In the genomic region with DNA sequence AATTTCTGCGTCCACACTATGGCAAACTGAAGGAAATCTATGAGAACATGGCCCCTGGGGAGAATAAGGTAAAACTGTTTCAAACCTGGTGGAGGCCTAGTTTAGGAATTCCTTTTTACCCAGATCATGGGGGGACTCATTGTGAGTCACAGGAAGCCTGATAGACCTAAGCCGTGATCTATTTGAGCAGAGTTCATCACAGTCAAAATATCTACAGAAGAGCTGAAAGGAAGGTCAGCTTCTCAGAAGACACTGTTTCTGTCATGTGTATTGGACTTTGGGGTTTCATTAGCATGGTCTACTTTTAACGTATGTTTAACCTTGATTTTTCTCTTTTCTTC, we compare ENCODE assay signal across 9 cellular contexts. TPM values are rescaled to one million over a fixed set of nuclear protein-coding genes. Genes with fewer than 3 reads are reported as not detected.
DNase-seq lines count a peak whose midpoint lies in the region; ATAC-seq and TF ChIP-seq lines count a peak whose summit lies in the region.
"Had no signal": no experiment of that assay in that cellular context is flagged by ENCODE, and none has a peak within 500 bp of the region (broad histone marks: within the 10 kb centered on the region; RNA-seq: fewer than 3 reads in every experiment).

No MANE protein-coding gene starts in this region.

- H3K9me3 Mint-ChIP-seq in activated B cell treated with CpG ODN at 0.5 μM for 24 hours, result no peaks in the 10 kb centered on the region

- CTCF ChIA-PET in activated B cell treated with CpG ODN at 0.5 μM for 24 hours (lab: Charles Lee), result no interaction called here

- H3K27ac ChIP-seq in heart left ventricle (peak overlapping the region in 1 of 12 donors; percentile 86), tibial artery (no peak overlapping the region)

- H3K36me3 ChIP-seq in heart left ventricle, result peaks cover 5 to 55% (median 52%) of the 10 kb centered on the region in 9 donors
- peaks cover 28% of the 10 kb centered on the region for H3K36me3 ChIP-seq in iPS-15b (ENCODE audit: control insufficient read depth, insufficient read depth, low read length)
- peaks cover 42 to 52% (median 47%) of the 10 kb centered on the region in 3 donors for H3K36me3 ChIP-seq in tibial artery

- H3K4me1 ChIP-seq in heart left ventricle, result peaks cover 0 to 19% (median 13%) of the 10 kb centered on the region in 12 donors
- no peaks in the 10 kb centered on the region for H3K4me1 ChIP-seq in iPS-15b (ENCODE audit: control insufficient read depth, insufficient read depth, low read length)
- peaks cover 0 to 25% (median 18%) of the 10 kb centered on the region in 4 donors for H3K4me1 ChIP-seq in tibial artery

- ATAC-seq in heart left ventricle (no peak), Right ventricle myocardium inferior (no peak), activated B cell treated with CpG ODN at 0.5 μM for 24 hours (ENCODE audit: low read depth) (no peak), HG03280 (IDR thresholded peaks at IDR 0.05; ENCODE audit: unreplicated experiment) (no peak)

- H3K4me3 ChIP-seq in heart left ventricle, result peak overlapping the region in 10 of 12 donors; percentile 66 to 98 (median 94)
- peak overlapping the region; percentile 94 for H3K4me3 ChIP-seq in iPS-15b (ENCODE audit: low read depth, low read length)
- H3K4me3 ChIP-seq in tibial artery, result peak overlapping the region; percentile 73 to 75

- no peaks in the 10 kb centered on the region for H3K27me3 ChIP-seq in heart left ventricle
- H3K27me3 ChIP-seq in iPS-15b (ENCODE audit: control insufficient read depth, insufficient read depth, low read length), result no peaks in the 10 kb centered on the region
- H3K27me3 ChIP-seq in tibial artery, result no peaks in the 10 kb centered on the region

- H3K27me3 Mint-ChIP-seq in activated B cell treated with CpG ODN at 0.5 μM for 24 hours, result no peaks in the 10 kb centered on the region

- peaks cover 23% of the 10 kb centered on the region for H3K4me1 Mint-ChIP-seq in activated B cell treated with CpG ODN at 0.5 μM for 24 hours

- no peak for DNase-seq in heart left ventricle
- no peak for DNase-seq in Right ventricle myocardium inferior (ENCODE audit: missing footprints)
- DNase-seq in activated B cell treated with CpG ODN at 0.5 μM for 24 hours, result no peak
- DNase-seq in tibial artery, result no peak
- DNase-seq in effector CD4-positive, alpha-beta T cell, result no peak
- no peak for DNase-seq in AG08395 (ENCODE audit: low spot score)
- DNase-seq: DMS79 treated with DMSO at 0.1 percent for 48 hours had no signal

- peaks cover 57% of the 10 kb centered on the region for H3K36me3 Mint-ChIP-seq in activated B cell treated with CpG ODN at 0.5 μM for 24 hours (ENCODE audit: low read depth)

- H3K4me3 Mint-ChIP-seq in activated B cell treated with CpG ODN at 0.5 μM for 24 hours, result peak overlapping the region; percentile 95

- H3K27ac Mint-ChIP-seq in activated B cell treated with CpG ODN at 0.5 μM for 24 hours, result no peak overlapping the region

- POLR2A ChIA-PET in activated B cell treated with CpG ODN at 0.5 μM for 24 hours (lab: Charles Lee), result interaction anchor here (0.6 to 1.2 kb wide), 2 partner anchors 13 to 35 kb away, joined by 3 read pairs; no protein-coding TSS in a partner anchor

- H3K9ac ChIP-seq in iPS-15b (ENCODE audit: low read depth, low read length), result no peak overlapping the region

- TF ChIP-seq CTCF in heart left ventricle (IDR thresholded peaks at IDR 0.05) (no peak), activated B cell treated with CpG ODN at 0.5 μM for 24 hours (IDR thresholded peaks at IDR 0.05) (no peak), tibial artery (IDR thresholded peaks at IDR 0.05) (no peak)

- 75 to 79% (median 76%) methylated on average over 3 of the region's 3 CpGs for WGBS in heart left ventricle, 4 donors

- H3K9me3 ChIP-seq in heart left ventricle, result no peaks in the 10 kb centered on the region
- no peaks in the 10 kb centered on the region for H3K9me3 ChIP-seq in iPS-15b (ENCODE audit: control insufficient read depth, insufficient read depth, low read length)
- H3K9me3 ChIP-seq in tibial artery, result no peaks in the 10 kb centered on the region

- TF ChIP-seq POLR2A in heart left ventricle (IDR thresholded peaks at IDR 0.05), result no peak

- intact Hi-C loops in heart left ventricle (cut with DNase I) (loop anchor here in 1 of 10 donors (5.0 kb wide), 1 partner anchor 47 kb away; no protein-coding TSS in a partner anchor), Right ventricle myocardium inferior (cut with DNase I) (no loop called here), activated B cell treated with CpG ODN at 0.5 μM for 24 hours (cut with micrococcal nuclease) (no loop called here), tibial artery (cut with DNase I; ENCODE audit: low total_unique reads) (no loop called here)

RNA-seq across cellular contexts. Expression of a gene that starts 1.3 kb away (rescaled TPM):
- 100 to 1,000 TPM; 198 to 314 (median 232) TPM for total RNA-seq in heart left ventricle
- polyA plus RNA-seq in heart left ventricle, result 100 to 1,000 TPM in 1 of 2 donors, 10 to 100 TPM in 1; 82.3 to 443 TPM
- 228 TPM for total RNA-seq in Right ventricle myocardium inferior
- 206 and 210 TPM in 2 replicates for total RNA-seq in activated B cell treated with CpG ODN at 0.5 μM for 24 hours

RNA-seq across cellular contexts. Expression of a gene that starts 14.1 kb away (rescaled TPM):
- total RNA-seq in heart left ventricle (100 to 1,000 TPM; 211 to 406 (median 229) TPM), Right ventricle myocardium inferior (274 TPM), activated B cell treated with CpG ODN at 0.5 μM for 24 hours (292 and 319 TPM in 2 replicates)
- polyA plus RNA-seq in heart left ventricle, result 100 to 1,000 TPM; 178 to 407 TPM

RNA-seq across cellular contexts. Expression of a gene that starts 24.5 kb away (rescaled TPM):
- total RNA-seq in heart left ventricle (under 1 TPM in 1 of 9 donors, not detected in 8; 0.10 TPM), Right ventricle myocardium inferior (not detected), activated B cell treated with CpG ODN at 0.5 μM for 24 hours (not detected in 2 replicates)
- polyA plus RNA-seq in heart left ventricle, result not detected

RNA-seq across cellular contexts. Expression of a gene that starts 37.1 kb away (rescaled TPM):
- total RNA-seq in heart left ventricle (10 to 100 TPM; 21.9 to 53.2 (median 30.9) TPM), Right ventricle myocardium inferior (33.4 TPM), activated B cell treated with CpG ODN at 0.5 μM for 24 hours (4.5 and 5.3 TPM in 2 replicates)
- polyA plus RNA-seq in heart left ventricle, result 10 to 100 TPM; 24.1 to 36.9 TPM

RNA-seq across cellular contexts. Expression of a gene that starts 39.0 kb away (rescaled TPM):
- total RNA-seq in heart left ventricle (under 1 TPM in 4 of 9 donors, not detected in 5; 0.17 to 0.37 (median 0.29) TPM), Right ventricle myocardium inferior (not detected), activated B cell treated with CpG ODN at 0.5 μM for 24 hours (not detected in 2 replicates)
- under 1 TPM in 1 of 2 donors, not detected in 1; 0.14 TPM for polyA plus RNA-seq in heart left ventricle
